In genomic region chr16:67430504-67431076, GRCh38 we compare ENCODE assay signal across 6 cellular contexts. TPM values are rescaled to one million over a fixed set of nuclear protein-coding genes. Genes with fewer than 3 reads are reported as not detected.
DNase-seq lines count a peak whose midpoint lies in the region; ATAC-seq and TF ChIP-seq lines count a peak whose summit lies in the region.

No MANE protein-coding gene starts in this region.

- no peaks in the 10 kb centered on the region for H3K36me3 Mint-ChIP-seq in activated T-cell treated with anti-CD3 and anti-CD28 coated beads, Interleukin-2, amount 50 U/mL, for 72 hours (ENCODE audit: insufficient read depth in 2 of 2)

- under 1% methylated on average over 61 of the region's 61 CpGs for WGBS in liver

- H3K27ac Mint-ChIP-seq in activated T-cell treated with anti-CD3 and anti-CD28 coated beads, Interleukin-2, amount 50 U/mL, for 72 hours = no peak overlapping the region

- H3K9me3 Mint-ChIP-seq in activated T-cell treated with anti-CD3 and anti-CD28 coated beads, Interleukin-2, amount 50 U/mL, for 72 hours = no peaks in the 10 kb centered on the region

- peaks cover 14% of the 10 kb centered on the region for H3K4me1 Mint-ChIP-seq in activated T-cell treated with anti-CD3 and anti-CD28 coated beads, Interleukin-2, amount 50 U/mL, for 72 hours (ENCODE audit: low read depth)

- peak; percentile 86 for DNase-seq in HuH-7.5 (ENCODE audit: low spot score)
- peak; percentile 40 to 46 for DNase-seq in activated T-cell treated with anti-CD3 and anti-CD28 coated beads, Interleukin-2, amount 50 U/mL, for 72 hours
- DNase-seq in globus pallidus (ENCODE audit: low spot score) = no peak

- peaks cover 30% of the 10 kb centered on the region for H3K27me3 Mint-ChIP-seq in activated T-cell treated with anti-CD3 and anti-CD28 coated beads, Interleukin-2, amount 50 U/mL, for 72 hours (ENCODE audit: low read depth)

- TF ChIP-seq RAD21 in liver (IDR thresholded peaks at IDR 0.05) = no peak

- H3K4me3 ChIP-seq in liver (ENCODE audit: low read depth in 1 of 3, low read length in 3 of 3) = peak overlapping the region in 2 of 3 donors; percentile 39 to 53

- H3K4me3 Mint-ChIP-seq in activated T-cell treated with anti-CD3 and anti-CD28 coated beads, Interleukin-2, amount 50 U/mL, for 72 hours = peak overlapping the region; percentile 86 to 88

- no peaks in the 10 kb centered on the region for H3K9me3 ChIP-seq in liver (ENCODE audit: control insufficient read depth in 4 of 4, low read length in 3 of 4)

- H3K27me3 ChIP-seq in liver (ENCODE audit: control insufficient read depth in 4 of 4, insufficient read depth in 4 of 4, low read length in 3 of 4) = no peaks in the 10 kb centered on the region

- peak; percentile 58 to 59 for ATAC-seq in activated T-cell treated with anti-CD3 and anti-CD28 coated beads, Interleukin-2, amount 50 U/mL, for 72 hours (replicated peaks in 1 of 2)
- ATAC-seq in GM18868 (IDR thresholded peaks at IDR 0.05; ENCODE audit: unreplicated experiment) (no peak), GM19455 (IDR thresholded peaks at IDR 0.05; ENCODE audit: unreplicated experiment) (no peak)

- H3K4me1 ChIP-seq in liver (ENCODE audit: control insufficient read depth in 4 of 4, insufficient read depth in 4 of 4, low read length in 3 of 4) = peaks cover 13 to 42% (median 38%) of the 10 kb centered on the region in 4 donors

- no peak overlapping the region for H3K9ac ChIP-seq in liver (ENCODE audit: low read depth in 1 of 2, low read length in 2 of 2)

- peak; percentile 13 for TF ChIP-seq CTCF in liver (IDR thresholded peaks at IDR 0.05; ENCODE audit: low read depth, low read length, missing input control)

- H3K36me3 ChIP-seq in liver (ENCODE audit: control insufficient read depth in 4 of 4, insufficient read depth in 3 of 4, low read depth in 1 of 4, low read length in 3 of 4) = no peaks in the 10 kb centered on the region

- H3K27ac ChIP-seq in liver (ENCODE audit: low read depth in 1 of 2, low read length in 2 of 2) = peak overlapping the region; percentile 64 to 80

TF ChIP-seq in liver, 16 proteins besides CTCF, POLR2A, EP300 and RAD21:
- peak; percentile 32 to 42 for TF ChIP-seq HNF4A (conservative IDR thresholded peaks at IDR 0.05)
- TF ChIP-seq, protein P1, sequence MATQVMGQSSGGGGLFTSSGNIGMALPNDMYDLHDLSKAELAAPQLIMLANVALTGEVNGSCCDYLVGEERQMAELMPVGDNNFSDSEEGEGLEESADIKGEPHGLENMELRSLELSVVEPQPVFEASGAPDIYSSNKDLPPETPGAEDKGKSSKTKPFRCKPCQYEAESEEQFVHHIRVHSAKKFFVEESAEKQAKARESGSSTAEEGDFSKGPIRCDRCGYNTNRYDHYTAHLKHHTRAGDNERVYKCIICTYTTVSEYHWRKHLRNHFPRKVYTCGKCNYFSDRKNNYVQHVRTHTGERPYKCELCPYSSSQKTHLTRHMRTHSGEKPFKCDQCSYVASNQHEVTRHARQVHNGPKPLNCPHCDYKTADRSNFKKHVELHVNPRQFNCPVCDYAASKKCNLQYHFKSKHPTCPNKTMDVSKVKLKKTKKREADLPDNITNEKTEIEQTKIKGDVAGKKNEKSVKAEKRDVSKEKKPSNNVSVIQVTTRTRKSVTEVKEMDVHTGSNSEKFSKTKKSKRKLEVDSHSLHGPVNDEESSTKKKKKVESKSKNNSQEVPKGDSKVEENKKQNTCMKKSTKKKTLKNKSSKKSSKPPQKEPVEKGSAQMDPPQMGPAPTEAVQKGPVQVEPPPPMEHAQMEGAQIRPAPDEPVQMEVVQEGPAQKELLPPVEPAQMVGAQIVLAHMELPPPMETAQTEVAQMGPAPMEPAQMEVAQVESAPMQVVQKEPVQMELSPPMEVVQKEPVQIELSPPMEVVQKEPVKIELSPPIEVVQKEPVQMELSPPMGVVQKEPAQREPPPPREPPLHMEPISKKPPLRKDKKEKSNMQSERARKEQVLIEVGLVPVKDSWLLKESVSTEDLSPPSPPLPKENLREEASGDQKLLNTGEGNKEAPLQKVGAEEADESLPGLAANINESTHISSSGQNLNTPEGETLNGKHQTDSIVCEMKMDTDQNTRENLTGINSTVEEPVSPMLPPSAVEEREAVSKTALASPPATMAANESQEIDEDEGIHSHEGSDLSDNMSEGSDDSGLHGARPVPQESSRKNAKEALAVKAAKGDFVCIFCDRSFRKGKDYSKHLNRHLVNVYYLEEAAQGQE (IDR thresholded peaks at IDR 0.05) = no peak

RNA-seq across cellular contexts. Expression of gene HSD11B2, which starts 0.3 kb away (rescaled TPM):
- total RNA-seq in activated T-cell treated with anti-CD3 and anti-CD28 coated beads, Interleukin-2, amount 50 U/mL, for 72 hours = 1 to 10 TPM in 1 of 2 donors, under 1 TPM in 1; 0.53 to 1.1 TPM
- total RNA-seq in liver = 1 to 10 TPM in 1 of 2 donors, under 1 TPM in 1; 0.51 to 6.7 TPM
- 1 to 10 TPM; 1.8 to 2.7 TPM for polyA plus RNA-seq in liver

RNA-seq across cellular contexts. Expression of gene ZDHHC1, which starts 14.3 kb away (rescaled TPM):
- total RNA-seq in activated T-cell treated with anti-CD3 and anti-CD28 coated beads, Interleukin-2, amount 50 U/mL, for 72 hours = 1 to 10 TPM; 1.9 to 2.1 TPM
- total RNA-seq in liver = 1 to 10 TPM in 1 of 2 donors, under 1 TPM in 1; 0.33 to 1.6 TPM
- 1 to 10 TPM in 1 of 2 donors, under 1 TPM in 1; 0.53 to 1.6 TPM for polyA plus RNA-seq in liver

RNA-seq across cellular contexts. Expression of gene TPPP3, which starts 37.3 kb away (rescaled TPM):
- total RNA-seq in activated T-cell treated with anti-CD3 and anti-CD28 coated beads, Interleukin-2, amount 50 U/mL, for 72 hours = under 1 TPM in 1 of 2 donors, not detected in 1; 0.16 TPM
- total RNA-seq in liver = under 1 TPM; 0.28 to 0.84 TPM
- under 1 TPM; 0.35 to 0.75 TPM for polyA plus RNA-seq in liver

RNA-seq across cellular contexts. Expression of gene ATP6V0D1, which starts 50.4 kb away (rescaled TPM):
- total RNA-seq in activated T-cell treated with anti-CD3 and anti-CD28 coated beads, Interleukin-2, amount 50 U/mL, for 72 hours = 10 to 100 TPM; 27.9 to 28.1 TPM
- 10 to 100 TPM; 73.2 to 80.2 TPM for total RNA-seq in liver
- polyA plus RNA-seq in liver = 10 to 100 TPM; 47.6 to 59.9 TPM

RNA-seq across cellular contexts. Expression of gene AGRP, which starts 52.8 kb away (rescaled TPM):
- total RNA-seq in activated T-cell treated with anti-CD3 and anti-CD28 coated beads, Interleukin-2, amount 50 U/mL, for 72 hours = not detected
- not detected for total RNA-seq in liver
- under 1 TPM; 0.18 to 0.50 TPM for polyA plus RNA-seq in liver

Comparison
In these comparisons a context has a peak if more than half of its experiments do, and no peak if none do; other contexts are left out.
1. ATAC-seq: peak in activated T-cell treated with anti-CD3 and anti-CD28 coated beads, Interleukin-2, amount 50 U/mL, for 72 hours (2 of 2); none in GM18868 (single experiment) and GM19455 (single experiment).